ENCODE assay signal across 8 cellular contexts in genomic region chr3:97971679-97972567, GRCh38. TPM values are rescaled to one million over a fixed set of nuclear protein-coding genes. Genes with fewer than 3 reads are reported as not detected.
DNase-seq lines count a peak whose midpoint lies in the region; ATAC-seq and TF ChIP-seq lines count a peak whose summit lies in the region.

TSS of gene RIOX2 (minus strand) at chr3:97972431. CDS start at chr3:97967593, 4,838 bp downstream.

- ATAC-seq in GM18909 (IDR thresholded peaks at IDR 0.05; ENCODE audit: poor library complexity, unreplicated experiment) (peak; percentile 92), HG03175 (IDR thresholded peaks at IDR 0.05; ENCODE audit: unreplicated experiment) (peak; percentile 93), lung (ENCODE audit: insufficient read depth, low FRiP score) (peak; percentile 99)

- no peaks in the 10 kb centered on the region for H3K27me3 ChIP-seq in lung (ENCODE audit: control insufficient read depth, insufficient read depth)

- DNase-seq in AG20443 (ENCODE audit: low spot score) (peak; percentile 93), NCI-H524 treated with DMSO at 0.1 percent for 48 hours (lab: John Stamatoyannopoulos, UW) (peak; percentile 83), ecto neural progenitor cell (ENCODE audit: low spot score) (peak; percentile 75), lung (ENCODE audit: low spot score) (peak; percentile 77)
- peak; percentile 75 to 79 for DNase-seq in activated CD4-positive, alpha-beta T cell treated with anti-CD3 and anti-CD28 coated beads, Interleukin-2, amount 50 U/mL, for 48 hours
- peak; percentile 52 to 71 (median 71) for DNase-seq in stimulated activated CD4-positive, alpha-beta T cell treated with anti-CD3 and anti-CD28 coated beads, TNF-alpha, amount 100 ng/mL, for 48 hours (ENCODE audit: low read depth in 3 of 3)

- no peaks in the 10 kb centered on the region for H3K36me3 ChIP-seq in lung (ENCODE audit: control insufficient read depth in 2 of 2, insufficient read depth in 2 of 2, low read length in 2 of 2)

- no peaks in the 10 kb centered on the region for H3K4me1 ChIP-seq in lung (ENCODE audit: control insufficient read depth in 2 of 2, insufficient read depth in 2 of 2, low read length in 2 of 2)

- no peak for TF ChIP-seq CTCF in lung (IDR thresholded peaks at IDR 0.05; ENCODE audit: control extremely low read depth, extremely low read depth)

- H3K9me3 ChIP-seq in lung (ENCODE audit: control insufficient read depth in 2 of 2, insufficient read depth in 1 of 2, low read length in 1 of 2) = peaks cover 0 to 2% of the 10 kb centered on the region in 2 donors

- peak within 1 kb of the TSS; percentile 83 for H3K4me3 ChIP-seq in lung

- WGBS in lung, 2 donors = 1 to 3% methylated on average over 72 to 82 of the region's 82 CpGs

- peak within 1 kb of the TSS; percentile 80 to 93 for H3K27ac ChIP-seq in lung (ENCODE audit: low read depth in 1 of 2, low read length in 1 of 2)

RNA-seq across cellular contexts. Expression of gene RIOX2, which starts in this region (rescaled TPM):
- total RNA-seq in lung = 10 to 100 TPM; 26.8 to 41.3 TPM
- 10 to 100 TPM; 16.3 to 17.6 TPM for polyA plus RNA-seq in lung

Comparison
In these comparisons a context has a peak if more than half of its experiments do, and no peak if none do; other contexts are left out.
1. Peak in every context shown above with its lines: DNase-seq, ATAC-seq, H3K4me3 ChIP-seq and H3K27ac ChIP-seq.